ENCODE assay signal across 19 cellular contexts in the genomic region with DNA sequence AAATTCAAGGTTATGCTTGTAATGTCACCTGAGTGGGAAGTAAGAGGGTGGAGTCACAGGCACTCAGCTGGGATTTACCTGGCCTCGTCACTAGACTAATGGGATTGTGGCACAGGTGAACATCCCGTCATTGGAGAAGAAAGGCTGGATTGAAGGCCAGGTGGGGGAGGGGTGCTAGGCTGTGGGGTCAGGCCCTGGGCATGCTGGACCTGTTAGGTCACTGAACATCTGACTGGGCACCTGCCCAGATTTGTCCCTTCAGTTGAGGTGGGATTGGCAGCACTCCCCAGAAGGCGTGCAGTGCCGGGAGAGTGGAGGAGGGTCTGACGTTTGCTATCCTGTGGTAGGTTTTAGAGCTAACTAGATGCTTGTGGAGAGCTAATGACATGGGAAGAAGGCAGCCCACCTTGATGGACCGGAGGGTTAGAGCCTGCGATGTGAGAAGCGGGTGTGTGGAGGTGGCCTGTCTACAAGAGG.
DNase-seq lines count a peak whose midpoint lies in the region; ATAC-seq and TF ChIP-seq lines count a peak whose summit lies in the region.
"Had no signal": no experiment of that assay in that cellular context is flagged by ENCODE, and none has a peak within 500 bp of the region (broad histone marks: within the 10 kb centered on the region; RNA-seq: fewer than 3 reads in every experiment).

No MANE protein-coding gene starts in this region.

- H3K36me3 ChIP-seq in neural progenitor cell, result no peaks in the 10 kb centered on the region

- ATAC-seq in HG02870 (IDR thresholded peaks at IDR 0.05; ENCODE audit: unreplicated experiment) (no peak), GM21723 (IDR thresholded peaks at IDR 0.05; ENCODE audit: unreplicated experiment) (no peak)

- H3K4me3 Mint-ChIP-seq in activated T-cell treated with anti-CD3 and anti-CD28 coated beads, Interleukin-2, amount 50 U/mL, for 24 hours, result no peak overlapping the region
- H3K4me3 Mint-ChIP-seq in IgD-negative memory B cell, result peak overlapping the region in 1 of 4 donors; percentile 100
- peak overlapping the region; percentile 33 to 100 (median 70) for H3K4me3 Mint-ChIP-seq in brain
- H3K4me3 Mint-ChIP-seq in neural progenitor cell, result peak overlapping the region; percentile 81

- no peak overlapping the region for H3K9ac ChIP-seq in neural progenitor cell
- H3K9ac ChIP-seq: parathyroid adenoma had no signal

- no peak overlapping the region for H3K4me2 ChIP-seq in neural progenitor cell

- peaks cover 4% of the 10 kb centered on the region for H3K9me3 Mint-ChIP-seq in activated T-cell treated with anti-CD3 and anti-CD28 coated beads, Interleukin-2, amount 50 U/mL, for 24 hours
- no peaks in the 10 kb centered on the region for H3K9me3 Mint-ChIP-seq in IgD-negative memory B cell
- H3K9me3 Mint-ChIP-seq in brain, result peaks cover 0 to 19% (median 5%) of the 10 kb centered on the region in 5 experiments
- peaks cover 30% of the 10 kb centered on the region for H3K9me3 Mint-ChIP-seq in neural progenitor cell

- no peak overlapping the region for H3K27ac ChIP-seq in neural progenitor cell
- H3K27ac ChIP-seq: testis had no signal

- H3K27ac Mint-ChIP-seq in activated T-cell treated with anti-CD3 and anti-CD28 coated beads, Interleukin-2, amount 50 U/mL, for 24 hours, result peak overlapping the region; percentile 29
- H3K27ac Mint-ChIP-seq in IgD-negative memory B cell (peak overlapping the region in 2 of 3 donors; percentile 50 to 70), brain (peak overlapping the region in 1 of 5 experiments; percentile 43), neural progenitor cell (peak overlapping the region; percentile 18)

- no peak overlapping the region for H2AFZ ChIP-seq in neural progenitor cell (replicated peaks)

- peaks cover 13% of the 10 kb centered on the region for H3K4me1 ChIP-seq in neural progenitor cell

- no peaks in the 10 kb centered on the region for H3K9me3 ChIP-seq in neural progenitor cell (ENCODE audit: low read depth)
- H3K9me3 ChIP-seq: heart right ventricle, testis had no signal

- H3K79me2 ChIP-seq in neural progenitor cell (ENCODE audit: low read depth), result peaks cover 35% of the 10 kb centered on the region

- TF ChIP-seq CTCF in brain (conservative IDR thresholded peaks at IDR 0.05), result no peak
- no peak for TF ChIP-seq CTCF in neural progenitor cell (IDR thresholded peaks at IDR 0.05)

- H3K27me3 ChIP-seq in neural progenitor cell, result no peaks in the 10 kb centered on the region
- H3K27me3 ChIP-seq: heart right ventricle, testis had no signal

- H3K4me1 Mint-ChIP-seq in activated T-cell treated with anti-CD3 and anti-CD28 coated beads, Interleukin-2, amount 50 U/mL, for 24 hours (ENCODE audit: low read depth), result peaks cover 59% of the 10 kb centered on the region
- H3K4me1 Mint-ChIP-seq in IgD-negative memory B cell (peaks cover 24 to 37% (median 28%) of the 10 kb centered on the region in 3 donors), brain (peaks cover 35% of the 10 kb centered on the region), neural progenitor cell (peaks cover 15% of the 10 kb centered on the region)

- H3K4me3 ChIP-seq in neural progenitor cell, result no peak overlapping the region

- DNase-seq in activated T-cell treated with anti-CD3 and anti-CD28 coated beads, Interleukin-2, amount 50 U/mL, for 24 hours, result no peak
- DNase-seq in activated T-cell treated with anti-CD3 and anti-CD28 coated beads for 4 hours, result no peak
- DNase-seq in neural progenitor cell (ENCODE audit: low spot score), result no peak
- no peak for DNase-seq in erythroblast (lab: John Stamatoyannopoulos, UW)
- DNase-seq: caudate nucleus; effector CD4-positive, alpha-beta T cell; heart right ventricle; islet precursor cell; midbrain; NCI-H2029 treated with DMSO at 0.1 percent for 48 hours; NCI-H524; stimulated activated CD4-positive, alpha-beta T cell treated with anti-CD3 and anti-CD28 coated beads, Interleukin-4, amount 100 ng/mL, for 4 hours; T1000; testis had no signal

- no peak for TF ChIP-seq POLR2A in erythroblast (IDR thresholded peaks at IDR 0.05; ENCODE audit: low read length)

- no peaks in the 10 kb centered on the region for H3K27me3 Mint-ChIP-seq in activated T-cell treated with anti-CD3 and anti-CD28 coated beads, Interleukin-2, amount 50 U/mL, for 24 hours
- H3K27me3 Mint-ChIP-seq in IgD-negative memory B cell (no peaks in the 10 kb centered on the region), brain (peaks cover 9% of the 10 kb centered on the region), neural progenitor cell (ENCODE audit: insufficient read depth, low read depth) (peaks cover 16% of the 10 kb centered on the region)

- H4K20me1 ChIP-seq in neural progenitor cell (ENCODE audit: low read depth), result peaks cover 10% of the 10 kb centered on the region

- peaks cover 69% of the 10 kb centered on the region for H3K36me3 Mint-ChIP-seq in activated T-cell treated with anti-CD3 and anti-CD28 coated beads, Interleukin-2, amount 50 U/mL, for 24 hours (ENCODE audit: low read depth)
- H3K36me3 Mint-ChIP-seq in IgD-negative memory B cell (no peaks in the 10 kb centered on the region), brain (peaks cover 41% of the 10 kb centered on the region), neural progenitor cell (peaks cover 40% of the 10 kb centered on the region)

- H3F3A ChIP-seq in neural progenitor cell (ENCODE audit: low read depth), result peaks cover 22% of the 10 kb centered on the region
